ENCODE assay signal across 8 cellular contexts in the genomic region with DNA sequence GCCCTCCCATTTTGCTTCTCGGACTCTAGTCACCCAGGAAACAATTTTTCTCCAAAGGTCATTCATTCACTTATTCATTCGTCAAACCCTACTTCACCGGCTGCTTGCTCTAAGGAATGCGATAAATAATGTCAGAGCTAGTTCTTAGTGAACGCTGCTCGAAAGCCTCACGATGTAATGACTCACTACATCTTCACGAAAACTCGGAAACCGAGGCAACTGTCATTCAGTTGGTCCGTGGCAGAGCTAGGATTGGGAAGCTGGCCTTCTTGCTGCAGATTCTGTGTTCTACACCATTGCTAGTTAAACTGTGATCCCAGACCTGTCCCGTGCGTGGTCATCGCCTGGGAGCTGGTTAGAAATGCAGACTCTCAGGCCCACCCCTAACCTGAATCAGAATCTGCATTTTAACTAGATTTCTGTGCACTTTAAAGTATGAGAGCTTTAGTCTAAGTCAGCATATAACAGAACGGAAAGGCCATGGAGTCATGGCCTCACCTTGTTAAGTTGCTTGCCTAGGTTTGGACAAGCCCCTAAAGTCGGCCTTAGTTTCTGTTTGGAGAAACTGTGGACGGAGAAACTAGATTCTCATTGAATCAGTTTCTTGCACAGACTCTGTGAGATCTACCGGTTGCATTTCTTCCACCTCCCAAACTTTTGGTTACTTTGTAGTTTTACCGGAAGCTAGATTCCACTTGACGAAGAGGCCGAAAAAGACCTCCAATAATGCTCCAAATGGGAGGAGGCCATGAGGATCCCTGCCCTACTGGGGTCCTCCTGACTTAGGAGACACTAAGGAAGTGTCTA. TPM values are rescaled to one million over a fixed set of nuclear protein-coding genes. Genes with fewer than 3 reads are reported as not detected.
DNase-seq lines count a peak whose midpoint lies in the region; ATAC-seq, FAIRE-seq and TF ChIP-seq lines count a peak whose summit lies in the region.

No MANE protein-coding gene starts in this region.

- H3K9me3 Mint-ChIP-seq in MCF 10A (ENCODE audit: unreplicated experiment) (no peaks in the 10 kb centered on the region), memory B cell (no peaks in the 10 kb centered on the region)

- no peaks in the 10 kb centered on the region for H3K27me3 ChIP-seq in upper lobe of right lung

- ATAC-seq in GM19328 (IDR thresholded peaks at IDR 0.05; ENCODE audit: unreplicated experiment): peak; percentile 6
- peak; percentile 5 for ATAC-seq in memory B cell (ENCODE audit: low read depth)
- no peak for ATAC-seq in upper lobe of right lung
- no peak for ATAC-seq in GM21528 (IDR thresholded peaks at IDR 0.05; ENCODE audit: low FRiP score, unreplicated experiment)

- POLR2A ChIA-PET in MCF 10A (lab: Yijun Ruan, JAX): interaction anchor here (0.7 to 14.4 kb wide), 10 partner anchors 20 to 207 kb away, joined by 3 to 157 read pairs (median 6); a partner anchor contains a TSS

- peak overlapping the region; percentile 92 for H3K4me3 ChIP-seq in LNCaP clone FGC (ENCODE audit: low read depth, low read length)
- peak overlapping the region; percentile 92 for H3K4me3 ChIP-seq in upper lobe of right lung

- FAIRE-seq in frontal cortex (lab: Jason Lieb, UNC): no peak

- CTCF ChIA-PET in MCF 10A (lab: Yijun Ruan, JAX): interaction anchor here (0.5 to 10.1 kb wide), 7 partner anchors 19 to 115 kb away, joined by 3 to 117 read pairs (median 6); a partner anchor contains a TSS

- intact Hi-C loops in MCF 10A (cut with micrococcal nuclease) (no loop called here), upper lobe of right lung (cut with DNase I) (no loop called here)

- H3K4me1 Mint-ChIP-seq in MCF 10A (ENCODE audit: insufficient read depth, unreplicated experiment) (peaks cover 21% of the 10 kb centered on the region), memory B cell (peaks cover 36% of the 10 kb centered on the region)

- DNase-seq in LNCaP clone FGC (ENCODE audit: low read depth): no peak
- no peak for DNase-seq in MCF 10A (ENCODE audit: unreplicated experiment)
- DNase-seq in memory B cell (ENCODE audit: low spot score in 2 of 2): no peak
- DNase-seq in upper lobe of right lung: no peak
- no peak for DNase-seq in NCI-H82 treated with DMSO at 0.1 percent for 48 hours (lab: John Stamatoyannopoulos, UW; ENCODE audit: unreplicated experiment)
- no peak for DNase-seq in frontal cortex (ENCODE audit: low spot score in 2 of 2)

- peaks cover 49% of the 10 kb centered on the region for H3K4me1 ChIP-seq in upper lobe of right lung

- H3K27ac ChIP-seq in upper lobe of right lung: peak overlapping the region; percentile 77

- BruUV-seq in MCF 10A (replicated peaks; lab: Mats Ljungman, UMichigan): TSS peak; percentile 24

- H3K4me3 Mint-ChIP-seq in MCF 10A (ENCODE audit: unreplicated experiment): peak overlapping the region; percentile 85
- peak overlapping the region; percentile 91 for H3K4me3 Mint-ChIP-seq in memory B cell

- no peaks in the 10 kb centered on the region for H3K9me3 ChIP-seq in upper lobe of right lung

- H3K36me3 Mint-ChIP-seq in MCF 10A (ENCODE audit: insufficient read depth, unreplicated experiment) (peaks cover 44% of the 10 kb centered on the region), memory B cell (peaks cover under 1% of the 10 kb centered on the region)

- H3K27ac Mint-ChIP-seq in MCF 10A (ENCODE audit: low read depth, unreplicated experiment) (peak overlapping the region; percentile 27), memory B cell (peak overlapping the region; percentile 85)

- H3K36me3 ChIP-seq in upper lobe of right lung: no peaks in the 10 kb centered on the region

- no peak for TF ChIP-seq CTCF in LNCaP clone FGC (IDR thresholded peaks at IDR 0.05; ENCODE audit: control insufficient read depth, extremely low read depth, insufficient read depth)
- no peak for TF ChIP-seq CTCF in MCF 10A (IDR thresholded peaks at IDR 0.05; ENCODE audit: unreplicated experiment)
- no peak for TF ChIP-seq CTCF in upper lobe of right lung (IDR thresholded peaks at IDR 0.05)

- H3K27me3 Mint-ChIP-seq in MCF 10A (ENCODE audit: insufficient read depth, unreplicated experiment) (no peaks in the 10 kb centered on the region), memory B cell (no peaks in the 10 kb centered on the region)

RNA-seq across cellular contexts. Expression of a gene that starts 0.6 kb away (rescaled TPM):
- 52.5 and 75.8 TPM in 2 replicates for total RNA-seq in MCF 10A (2022)
- total RNA-seq in upper lobe of right lung: 186 TPM
- 12.6 TPM for total RNA-seq in frontal cortex

RNA-seq across cellular contexts. Expression of a gene that starts 20.9 kb away (rescaled TPM):
- total RNA-seq in MCF 10A (2022): 45.0 and 58.0 TPM in 2 replicates
- 11.6 TPM for total RNA-seq in upper lobe of right lung
- total RNA-seq in frontal cortex: 14.7 TPM

RNA-seq across cellular contexts. Expression of a gene that starts 21.3 kb away (rescaled TPM):
- total RNA-seq in MCF 10A (2022): 27.6 and 29.2 TPM in 2 replicates
- total RNA-seq in upper lobe of right lung: 18.3 TPM
- 16.7 TPM for total RNA-seq in frontal cortex

RNA-seq across cellular contexts. Expression of a gene that starts 47.1 kb away (rescaled TPM):
- total RNA-seq in MCF 10A (2022) (4.1 and 4.3 TPM in 2 replicates), upper lobe of right lung (2.7 TPM), frontal cortex (10.6 TPM)

Comparison
In these comparisons a context has a peak if more than half of its experiments do, and no peak if none do; other contexts are left out.
1. ATAC-seq: peak in GM19328 (single experiment) and memory B cell (single experiment); none in upper lobe of right lung (single experiment) and GM21528 (single experiment).